7 cellular contexts compared by ENCODE assay signal in genomic region chr1:12142891-12143630, GRCh38. TPM values are rescaled to one million over a fixed set of nuclear protein-coding genes. Genes with fewer than 3 reads are reported as not detected.
DNase-seq lines count a peak whose midpoint lies in the region; ATAC-seq and TF ChIP-seq lines count a peak whose summit lies in the region.

No MANE protein-coding gene starts in this region.

- H3K36me3 ChIP-seq in SK-N-SH (replicated peaks in 1 of 2; ENCODE audit: control insufficient read depth in 1 of 2, insufficient read depth in 2 of 2, low read length in 1 of 2) (no peaks in the 10 kb centered on the region), prostate gland (no peaks in the 10 kb centered on the region)

- H3K9me3 Mint-ChIP-seq in activated CD4-positive, alpha-beta memory T cell treated with anti-CD3 and anti-CD28 coated beads for 36 hours, result no peaks in the 10 kb centered on the region
- H3K9me3 Mint-ChIP-seq in stimulated activated effector memory CD8-positive, alpha-beta T cell treated with anti-CD3 and anti-CD28 coated beads, Interleukin-12 subunit alpha, Interleukin-12 subunit beta, amount 100 ng/mL, for 72 hours, result no peaks in the 10 kb centered on the region

- no peak for TF ChIP-seq CTCF in HL-60 (IDR thresholded peaks at IDR 0.05; ENCODE audit: insufficient read depth, low read length)
- no peak for TF ChIP-seq CTCF in SK-N-SH (IDR thresholded peaks at IDR 0.05)
- no peak for TF ChIP-seq CTCF in prostate gland (IDR thresholded peaks at IDR 0.05)

- no peak overlapping the region for H2AFZ ChIP-seq in SK-N-SH (ENCODE audit: low read depth)

- ATAC-seq in left ventricle myocardium superior (peak; percentile 53), GM19395 (IDR thresholded peaks at IDR 0.05; ENCODE audit: unreplicated experiment) (no peak)
- no peak for ATAC-seq in stimulated activated effector memory CD8-positive, alpha-beta T cell treated with anti-CD3 and anti-CD28 coated beads, Interleukin-12 subunit alpha, Interleukin-12 subunit beta, amount 100 ng/mL, for 72 hours

- no peak for TF ChIP-seq EP300 in SK-N-SH (IDR thresholded peaks at IDR 0.05; ENCODE audit: borderline replicate concordance in 1 of 2, low read depth in 1 of 2, low read length in 1 of 2)

- H3K4me2 ChIP-seq in SK-N-SH, result no peak overlapping the region

- no peak for TF ChIP-seq RAD21 in SK-N-SH (IDR thresholded peaks at IDR 0.05; ENCODE audit: low read length)

- H3K4me3 ChIP-seq in HL-60 (replicated peaks; ENCODE audit: insufficient read depth, low read length) (no peak overlapping the region), SK-N-SH (ENCODE audit: low read depth in 2 of 2, low read length in 1 of 2) (no peak overlapping the region), prostate gland (no peak overlapping the region)

- TF ChIP-seq POLR2A in prostate gland (IDR thresholded peaks at IDR 0.05), result no peak

- no peaks in the 10 kb centered on the region for H3F3A ChIP-seq in SK-N-SH (replicated peaks; ENCODE audit: insufficient read depth)

- POLR2A ChIA-PET in activated CD4-positive, alpha-beta memory T cell treated with anti-CD3 and anti-CD28 coated beads for 36 hours (lab: Charles Lee), result interaction anchor here (1.0 to 1.7 kb wide), 3 partner anchors 8 to 34 kb away, joined by 3 to 7 read pairs (median 3); no protein-coding TSS in a partner anchor
- POLR2A ChIA-PET in SK-N-SH (lab: Yijun Ruan, JAX), result no interaction called here

- 90% methylated on average over 11 of the region's 21 CpGs for WGBS in SK-N-SH (ENCODE audit: low lambda C conversion rate)
- WGBS in prostate gland, result 76% methylated on average over 20 of the region's 21 CpGs

- no peaks in the 10 kb centered on the region for H4K20me1 ChIP-seq in SK-N-SH (ENCODE audit: insufficient read depth)

- H3K27me3 Mint-ChIP-seq in activated CD4-positive, alpha-beta memory T cell treated with anti-CD3 and anti-CD28 coated beads for 36 hours, result no peaks in the 10 kb centered on the region

- H3K4me1 ChIP-seq in SK-N-SH (ENCODE audit: control insufficient read depth in 1 of 2, insufficient read depth in 2 of 2, low read depth in 1 of 2, low read length in 1 of 2) (no peaks in the 10 kb centered on the region; a peak in 1 of 4 replicates), prostate gland (replicated peaks) (no peaks in the 10 kb centered on the region)

- no peaks in the 10 kb centered on the region for H3K9me3 ChIP-seq in SK-N-SH
- no peaks in the 10 kb centered on the region for H3K9me3 ChIP-seq in prostate gland

- no peak overlapping the region for H3K4me3 Mint-ChIP-seq in activated CD4-positive, alpha-beta memory T cell treated with anti-CD3 and anti-CD28 coated beads for 36 hours
- H3K4me3 Mint-ChIP-seq in stimulated activated effector memory CD8-positive, alpha-beta T cell treated with anti-CD3 and anti-CD28 coated beads, Interleukin-12 subunit alpha, Interleukin-12 subunit beta, amount 100 ng/mL, for 72 hours, result peak overlapping the region; percentile 13

- H3K27ac ChIP-seq in HL-60 (replicated peaks), result peak overlapping the region; percentile 74
- H3K27ac ChIP-seq in SK-N-SH (ENCODE audit: low read depth in 2 of 2, low read length in 1 of 2), result no peak overlapping the region
- no peak overlapping the region for H3K27ac ChIP-seq in prostate gland

- peaks cover 11% of the 10 kb centered on the region for H3K36me3 Mint-ChIP-seq in activated CD4-positive, alpha-beta memory T cell treated with anti-CD3 and anti-CD28 coated beads for 36 hours
- peaks cover 18% of the 10 kb centered on the region for H3K36me3 Mint-ChIP-seq in stimulated activated effector memory CD8-positive, alpha-beta T cell treated with anti-CD3 and anti-CD28 coated beads, Interleukin-12 subunit alpha, Interleukin-12 subunit beta, amount 100 ng/mL, for 72 hours

- no peaks in the 10 kb centered on the region for H3K79me2 ChIP-seq in SK-N-SH (ENCODE audit: insufficient read depth)

- intact Hi-C loops in activated CD4-positive, alpha-beta memory T cell treated with anti-CD3 and anti-CD28 coated beads for 36 hours (cut with micrococcal nuclease), result no loop called here
- intact Hi-C loops in left ventricle myocardium superior (cut with micrococcal nuclease), result no loop called here
- intact Hi-C loops in prostate gland (cut with DNase I), result loop anchor here (5.0 kb wide), 1 partner anchor 64 kb away; no protein-coding TSS in a partner anchor

- CTCF ChIA-PET in activated CD4-positive, alpha-beta memory T cell treated with anti-CD3 and anti-CD28 coated beads for 36 hours (lab: Charles Lee), result interaction anchor here (0.6 to 1.3 kb wide), 2 partner anchors 18 to 484 kb away, joined by 3 to 7 read pairs; no protein-coding TSS in a partner anchor
- CTCF ChIA-PET in SK-N-SH (lab: Yijun Ruan, JAX), result interaction anchor here (0.9 to 9.6 kb wide), 6 partner anchors 11 to 63 kb away, joined by 3 to 98 read pairs (median 4); no protein-coding TSS in a partner anchor

- DNase-seq in HL-60 (ENCODE audit: low read depth in 1 of 2, low spot score in 1 of 2), result peak; percentile 65 to 84
- DNase-seq in activated CD4-positive, alpha-beta memory T cell treated with anti-CD3 and anti-CD28 coated beads for 36 hours, result no peak
- DNase-seq in left ventricle myocardium superior, result peak; percentile 74
- DNase-seq in stimulated activated effector memory CD8-positive, alpha-beta T cell treated with anti-CD3 and anti-CD28 coated beads, Interleukin-12 subunit alpha, Interleukin-12 subunit beta, amount 100 ng/mL, for 72 hours (ENCODE audit: low spot score in 2 of 2), result no peak
- DNase-seq in SK-N-SH, result no peak
- DNase-seq in prostate gland (ENCODE audit: low spot score), result no peak

- H3K27ac Mint-ChIP-seq in activated CD4-positive, alpha-beta memory T cell treated with anti-CD3 and anti-CD28 coated beads for 36 hours, result peak overlapping the region; percentile 78
- H3K27ac Mint-ChIP-seq in stimulated activated effector memory CD8-positive, alpha-beta T cell treated with anti-CD3 and anti-CD28 coated beads, Interleukin-12 subunit alpha, Interleukin-12 subunit beta, amount 100 ng/mL, for 72 hours, result peak overlapping the region; percentile 86

- no peak overlapping the region for H3K9ac ChIP-seq in SK-N-SH

- H3K27me3 ChIP-seq in HL-60 (ENCODE audit: insufficient read depth, poor library complexity, severe bottlenecking) (no peaks in the 10 kb centered on the region), SK-N-SH (ENCODE audit: insufficient read depth) (no peaks in the 10 kb centered on the region), prostate gland (replicated peaks; ENCODE audit: insufficient read depth) (no peaks in the 10 kb centered on the region)

- no peaks in the 10 kb centered on the region for H3K9me2 ChIP-seq in SK-N-SH

- peaks cover 48% of the 10 kb centered on the region for H3K4me1 Mint-ChIP-seq in activated CD4-positive, alpha-beta memory T cell treated with anti-CD3 and anti-CD28 coated beads for 36 hours (ENCODE audit: low read depth)
- H3K4me1 Mint-ChIP-seq in stimulated activated effector memory CD8-positive, alpha-beta T cell treated with anti-CD3 and anti-CD28 coated beads, Interleukin-12 subunit alpha, Interleukin-12 subunit beta, amount 100 ng/mL, for 72 hours, result peaks cover 44% of the 10 kb centered on the region

TF ChIP-seq in SK-N-SH, 30 proteins besides CTCF, POLR2A, EP300 and RAD21 (continues in another document):
- TF ChIP-seq MXI1 (IDR thresholded peaks at IDR 0.05; ENCODE audit: low read depth, low read length) (no peak), USF1 (IDR thresholded peaks at IDR 0.05; ENCODE audit: borderline replicate concordance, low read depth) (no peak), FOSL2 (IDR thresholded peaks at IDR 0.05; ENCODE audit: borderline replicate concordance, low read depth) (no peak), MAX (IDR thresholded peaks at IDR 0.05; ENCODE audit: low read depth) (no peak), REST (IDR thresholded peaks at IDR 0.05; ENCODE audit: low read depth, low read length) (no peak), NRF1 (IDR thresholded peaks at IDR 0.05; ENCODE audit: low read depth, low read length) (no peak)

RNA-seq across cellular contexts. Expression of gene TNFRSF1B, which starts 23.7 kb away (rescaled TPM):
- total RNA-seq in activated CD4-positive, alpha-beta memory T cell treated with anti-CD3 and anti-CD28 coated beads for 36 hours, result 100 to 1,000 TPM; 201 to 211 TPM
- total RNA-seq in left ventricle myocardium superior, result 13.0 TPM
- 0.18 and 0.36 TPM in 2 replicates for polyA plus RNA-seq in SK-N-SH (2012; rRNA removed)
- polyA plus RNA-seq in SK-N-SH (2012; cell fraction: cytosol; rRNA removed), result 0.14 and 0.21 TPM in 2 replicates
- 0.12 and 0.14 TPM in 2 replicates for polyA plus RNA-seq in SK-N-SH (2012; cell fraction: nucleus; rRNA removed)
- total RNA-seq in prostate gland, result 10 to 100 TPM; 10.9 to 18.4 TPM

Comparison
In these comparisons a context has a peak if more than half of its experiments do, and no peak if none do; other contexts are left out.
1. DNase-seq: peak in HL-60 (2 of 2) and left ventricle myocardium superior (single experiment); none in activated CD4-positive, alpha-beta memory T cell treated with anti-CD3 and anti-CD28 coated beads for 36 hours (single experiment), stimulated activated effector memory CD8-positive, alpha-beta T cell treated with anti-CD3 and anti-CD28 coated beads, Interleukin-12 subunit alpha, Interleukin-12 subunit beta, amount 100 ng/mL, for 72 hours (0 of 2), SK-N-SH (single experiment) and prostate gland (single experiment).
2. RNA of gene TNFRSF1B, which starts 23.7 kb away (total RNA-seq): 201 to 211 TPM in activated CD4-positive, alpha-beta memory T cell treated with anti-CD3 and anti-CD28 coated beads for 36 hours; 10.9 to 18.4 TPM in prostate gland and 13.0 TPM in left ventricle myocardium superior (single experiment); every median in the first group is over 10 times any median in the second.